Comparison of ENCODE assay signal across 8 cellular contexts in genomic region chr20:32672982-32673727, GRCh38. TPM values are rescaled to one million over a fixed set of nuclear protein-coding genes. Genes with fewer than 3 reads are reported as not detected.
DNase-seq lines count a peak whose midpoint lies in the region; ATAC-seq and TF ChIP-seq lines count a peak whose summit lies in the region.

No MANE protein-coding gene starts in this region.

- no peak overlapping the region for H3K4me2 ChIP-seq in IMR-90 (ENCODE audit: low read depth, low read length)

- no peaks in the 10 kb centered on the region for H3K4me1 ChIP-seq in IMR-90 (ENCODE audit: control insufficient read depth, insufficient read depth, low read length)

- no peak for TF ChIP-seq CTCF in IMR-90 (conservative IDR thresholded peaks at IDR 0.05; ENCODE audit: low read depth, low read length)

- H3K27me3 ChIP-seq in IMR-90 (ENCODE audit: control insufficient read depth, insufficient read depth, low read length) = peaks cover 2% of the 10 kb centered on the region; the same call in 1 of the 2 replicates

- in situ Hi-C loops in IMR-90 (cut with MboI; ENCODE audit: low sequenced_read_pairs) = loop anchor here (25.0 kb wide), 1 partner anchor 836 kb away; the partner anchor contains the start of gene FOXS1

- H2BK120ac ChIP-seq in IMR-90 (ENCODE audit: low read depth, low read length) = no peak overlapping the region

- BruUV-seq in IMR-90 (replicated peaks; lab: Mats Ljungman, UMichigan) = no TSS peak

- peak overlapping the region; percentile 70 for H2AK9ac ChIP-seq in IMR-90 (replicated peaks; ENCODE audit: low read depth, low read length, poor library complexity)

- H3K27me3 Mint-ChIP-seq in naive thymus-derived CD8-positive, alpha-beta T cell = no peaks in the 10 kb centered on the region

- no peak for TF ChIP-seq RAD21 in IMR-90 (IDR thresholded peaks at IDR 0.05; ENCODE audit: low read length)

- H4K91ac ChIP-seq in IMR-90 (ENCODE audit: insufficient read depth, low read depth, low read length) = no peak overlapping the region

- no peak overlapping the region for H2BK20ac ChIP-seq in IMR-90 (ENCODE audit: low read depth, low read length)

- no peak overlapping the region for H3K56ac ChIP-seq in IMR-90 (ENCODE audit: extremely low read depth, insufficient read depth, low read length)

- H2BK5ac ChIP-seq in IMR-90 (ENCODE audit: low read depth, low read length, poor library complexity, severe bottlenecking) = no peak overlapping the region

- no peak overlapping the region for H2AK5ac ChIP-seq in IMR-90 (ENCODE audit: low read depth, low read length)

- no peaks in the 10 kb centered on the region for H3K36me3 ChIP-seq in IMR-90 (ENCODE audit: control insufficient read depth, insufficient read depth, low read length)

- ATAC-seq in IMR-90 (ENCODE audit: low read depth) (no peak), HG03469 (IDR thresholded peaks at IDR 0.05; ENCODE audit: unreplicated experiment) (no peak)
- ATAC-seq in naive thymus-derived CD8-positive, alpha-beta T cell = peak; percentile 81 to 83

- no peak overlapping the region for H3K23ac ChIP-seq in IMR-90 (ENCODE audit: low read depth, low read length)

- H3K9me3 ChIP-seq in IMR-90 (ENCODE audit: control insufficient read depth, insufficient read depth, low read length) = no peaks in the 10 kb centered on the region

- no peak overlapping the region for H3K4ac ChIP-seq in IMR-90 (ENCODE audit: low read depth, low read length)

- H3K27ac Mint-ChIP-seq in naive thymus-derived CD8-positive, alpha-beta T cell = peak overlapping the region; percentile 43 to 92 (median 80)

- 73% methylated on average over 4 of the region's 18 CpGs; no CpG with 5 or more reads in 1 of the 2 experiments for WGBS in IMR-90 (ENCODE audit: extremely low coverage in 2 of 2, insufficient read length in 1 of 2), 2 experiments

- no peak overlapping the region for H3K9ac ChIP-seq in IMR-90 (ENCODE audit: low read depth, low read length)

- DNase-seq in AML-193 (lab: John Stamatoyannopoulos, UW) (peak; percentile 64 to 76), IMR-90 (no peak), middle frontal gyrus (ENCODE audit: extremely low spot score, low spot score) (no peak), C1 segment of cervical spinal cord (lab: John Stamatoyannopoulos, UW) (no peak)
- peak; percentile 80 for DNase-seq in activated CD8-positive, alpha-beta memory T cell treated with anti-CD3 and anti-CD28 coated beads for 24 hours
- DNase-seq in naive thymus-derived CD8-positive, alpha-beta T cell = peak in 8 of 10 donors; percentile 7 to 44 (median 26)

- no peak overlapping the region for H3K4me3 ChIP-seq in IMR-90 (ENCODE audit: insufficient read depth, low read depth, low read length)

- no peaks in the 10 kb centered on the region for H3K9me3 Mint-ChIP-seq in naive thymus-derived CD8-positive, alpha-beta T cell

- H3K14ac ChIP-seq in IMR-90 (replicated peaks; ENCODE audit: low read depth, low read length) = no peak overlapping the region

- H3K4me3 Mint-ChIP-seq in naive thymus-derived CD8-positive, alpha-beta T cell = peak overlapping the region; percentile 57 to 83 (median 72)

- dilution Hi-C loops in IMR-90 (cut with HindIII; ENCODE audit: low sequenced_read_pairs, unreplicated experiment) = no loop called here

- H3K27ac ChIP-seq in IMR-90 (ENCODE audit: insufficient read depth, low read length) = no peak overlapping the region

- H3K4me1 Mint-ChIP-seq in naive thymus-derived CD8-positive, alpha-beta T cell = peaks cover 13 to 45% (median 40%) of the 10 kb centered on the region in 4 donors

- H2AFZ ChIP-seq in IMR-90 (replicated peaks; ENCODE audit: low read length, poor library complexity) = no peak overlapping the region

- H2BK15ac ChIP-seq in IMR-90 (ENCODE audit: low read depth, low read length) = no peak overlapping the region

- H4K20me1 ChIP-seq in IMR-90 (ENCODE audit: insufficient read depth, low read length) = no peaks in the 10 kb centered on the region

- no peak overlapping the region for H4K5ac ChIP-seq in IMR-90 (ENCODE audit: low read depth, low read length)

- peak; percentile 66 for TF ChIP-seq POLR2A in GM19099 (IDR thresholded peaks at IDR 0.05; ENCODE audit: extremely low read depth, insufficient read length, low read depth)
- no peak for TF ChIP-seq POLR2A in IMR-90 (IDR thresholded peaks at IDR 0.05; ENCODE audit: low read depth, low read length)

- CTCF ChIA-PET in IMR-90 (lab: Yijun Ruan, JAX) = interaction anchor here (0.9 to 3.0 kb wide), 6 partner anchors 12 to 105 kb away, joined by 3 to 19 read pairs (median 4); no protein-coding TSS in a partner anchor

- intact Hi-C loops in IMR-90 (cut with micrococcal nuclease) = loop anchor here (5.0 to 10.0 kb wide), 2 partner anchors 89 to 272 kb away; partner anchors contain the start of gene DNMT3B

- no peak overlapping the region for H3K18ac ChIP-seq in IMR-90 (ENCODE audit: low read depth, low read length)

- H3K79me1 ChIP-seq in IMR-90 (ENCODE audit: low read depth in 1 of 2, low read length in 2 of 2) = no peaks in the 10 kb centered on the region

- no peaks in the 10 kb centered on the region for H3K9me1 ChIP-seq in IMR-90 (ENCODE audit: insufficient read depth, low read length)

- no peaks in the 10 kb centered on the region for H3K36me3 Mint-ChIP-seq in naive thymus-derived CD8-positive, alpha-beta T cell

- POLR2A ChIA-PET in IMR-90 (lab: Charles Lee; ENCODE audit: unreplicated experiment) = no interaction called here
- POLR2A ChIA-PET in naive thymus-derived CD8-positive, alpha-beta T cell (lab: Charles Lee) = interaction anchor here (0.5 to 2.9 kb wide), 4 partner anchors 53 to 105 kb away, joined by 3 to 11 read pairs (median 4); partner anchors contain the start of genes COMMD7 and DNMT3B

- no peak overlapping the region for H4K8ac ChIP-seq in IMR-90 (ENCODE audit: low read depth in 2 of 2, low read length in 2 of 2)

TF ChIP-seq in IMR-90, 13 proteins besides CTCF, POLR2A, EP300 and RAD21:
- TF ChIP-seq CEBPB (IDR thresholded peaks at IDR 0.05; ENCODE audit: low read depth, low read length) = no peak
- TF ChIP-seq RFX5 (IDR thresholded peaks at IDR 0.05; ENCODE audit: low read depth, low read length) = no peak
- TF ChIP-seq FOS (IDR thresholded peaks at IDR 0.05; ENCODE audit: low read depth, low read length) = no peak
- TF ChIP-seq SMC3 (IDR thresholded peaks at IDR 0.05; ENCODE audit: low read depth, low read length) = no peak
- no peak for TF ChIP-seq MAFK (IDR thresholded peaks at IDR 0.05; ENCODE audit: low read depth, low read length)
- no peak for TF ChIP-seq NFE2L2 (IDR thresholded peaks at IDR 0.05; ENCODE audit: low read depth, low read length)
- no peak for TF ChIP-seq RCOR1 (IDR thresholded peaks at IDR 0.05; ENCODE audit: insufficient replicate concordance, low read length)
- TF ChIP-seq ELK1 (IDR thresholded peaks at IDR 0.05; ENCODE audit: borderline replicate concordance, low read depth, low read length) = no peak
- no peak for TF ChIP-seq MXI1 (IDR thresholded peaks at IDR 0.05; ENCODE audit: borderline replicate concordance, low read depth, low read length)
- TF ChIP-seq CHD1 (IDR thresholded peaks at IDR 0.05; ENCODE audit: low read depth, low read length) = no peak

RNA-seq across cellular contexts. Expression of gene C20orf203, which starts 0.6 kb away (rescaled TPM):
- not detected in 2 replicates for total RNA-seq in IMR-90 (2012; rRNA removed)
- polyA plus RNA-seq in IMR-90 (2012; rRNA removed) = 0.10 TPM in 1 of 2 replicates, not detected in the other
- not detected in 2 replicates for polyA plus RNA-seq in IMR-90 (2012; cell fraction: cytosol; rRNA removed)
- 0.05 and 0.06 TPM in 2 replicates for polyA plus RNA-seq in IMR-90 (2012; cell fraction: nucleus; rRNA removed; ENCODE audit: low replicate concordance)
- under 1 TPM; 0.41 to 0.57 TPM for total RNA-seq in naive thymus-derived CD8-positive, alpha-beta T cell
- under 1 TPM in 1 of 3 donors, not detected in 2; 0.18 TPM for polyA plus RNA-seq in naive thymus-derived CD8-positive, alpha-beta T cell

Comparison
In these comparisons a context has a peak if more than half of its experiments do, and no peak if none do; other contexts are left out.
1. DNase-seq: peak in AML-193 (2 of 2), activated CD8-positive, alpha-beta memory T cell treated with anti-CD3 and anti-CD28 coated beads for 24 hours (single experiment) and naive thymus-derived CD8-positive, alpha-beta T cell (8 of 10); none in IMR-90 (single experiment), middle frontal gyrus (single experiment) and C1 segment of cervical spinal cord (0 of 14).
2. ATAC-seq: peak in naive thymus-derived CD8-positive, alpha-beta T cell (2 of 2); none in IMR-90 (single experiment) and HG03469 (single experiment).